Comparison of ENCODE assay signal across 9 cellular contexts in the genomic region with DNA sequence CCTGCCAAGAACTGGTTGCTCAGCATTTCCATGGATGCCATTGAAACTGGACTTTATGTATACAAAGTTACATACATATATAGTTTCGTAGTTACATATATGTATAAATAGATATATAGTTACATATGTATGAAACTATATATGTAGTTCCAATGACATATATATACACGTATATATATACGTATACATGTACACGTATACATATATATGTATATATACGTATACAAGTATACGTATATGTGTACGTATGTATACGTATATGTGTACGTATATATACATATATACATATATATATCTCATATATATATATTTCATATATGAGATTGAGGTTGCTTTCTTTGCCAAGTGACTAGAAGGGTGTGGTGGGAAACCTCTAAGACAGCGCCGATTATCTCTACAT.
"Had no signal": no experiment of that assay in that cellular context is flagged by ENCODE, and none has a peak within 500 bp of the region (broad histone marks: within the 10 kb centered on the region; RNA-seq: fewer than 3 reads in every experiment).

No MANE protein-coding gene starts in this region.

- ATAC-seq: GM23338 had no signal

- FAIRE-seq: H1, H54, HepG2 had no signal

- H3K4me2 ChIP-seq: GM23338 had no signal

- H2AFZ ChIP-seq: GM23338 had no signal

- H3K9me3 Mint-ChIP-seq: GM23338, H9, IgD-negative memory B cell had no signal

- H3K4me1 Mint-ChIP-seq: GM23338, H9 had no signal

- H3K27ac Mint-ChIP-seq: GM23338 had no signal

- H3K27ac ChIP-seq: HL-60 had no signal

- H3K36me3 Mint-ChIP-seq: IgD-negative memory B cell had no signal

- H3K4me3 Mint-ChIP-seq: GM23338, H9 had no signal

- H3K4me3 ChIP-seq: GM23338 had no signal

- DNase-seq: H9, HCEC 1CT, KG1 had no signal
